In the genomic region with DNA sequence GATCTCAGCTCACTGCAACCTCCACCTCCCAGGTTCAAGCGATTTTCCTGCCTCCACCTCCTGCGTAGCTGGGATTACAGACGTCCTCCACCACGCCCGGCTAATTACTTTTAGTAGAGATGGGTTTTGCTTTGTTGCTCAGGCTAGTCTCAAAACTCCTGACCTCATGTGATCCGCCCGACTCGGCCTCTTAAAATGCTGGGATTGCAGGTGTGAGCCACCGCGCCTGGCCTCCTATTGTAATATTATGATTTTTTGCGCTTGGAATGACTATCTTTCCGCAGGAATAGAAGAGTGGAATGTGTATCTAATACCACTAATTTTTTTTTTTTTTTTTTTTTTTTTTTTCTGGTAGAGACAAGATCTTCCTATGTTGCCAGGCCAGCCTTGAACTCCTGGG, we compare ENCODE assay signal across 11 cellular contexts. TPM values are rescaled to one million over a fixed set of nuclear protein-coding genes. Genes with fewer than 3 reads are reported as not detected.
DNase-seq lines count a peak whose midpoint lies in the region; ATAC-seq, FAIRE-seq and TF ChIP-seq lines count a peak whose summit lies in the region.
"Had no signal": no experiment of that assay in that cellular context is flagged by ENCODE, and none has a peak within 500 bp of the region (broad histone marks: within the 10 kb centered on the region; RNA-seq: fewer than 3 reads in every experiment).

No MANE protein-coding gene starts in this region.

- no peak for TF ChIP-seq POLR2A in thyroid gland (IDR thresholded peaks at IDR 0.05)

- H3K4me1 Mint-ChIP-seq in activated T-cell treated with anti-CD3 and anti-CD28 coated beads, Interleukin-2, amount 50 U/mL, for 24 hours (ENCODE audit: low read depth): peaks cover 54% of the 10 kb centered on the region

- H3K36me3 ChIP-seq in left lung (no peaks in the 10 kb centered on the region), thyroid gland (no peaks in the 10 kb centered on the region)

- ATAC-seq in activated naive CD4-positive, alpha-beta T cell treated with anti-CD3 and anti-CD28 coated beads, Interleukin-2, amount 50 U/mL, for 72 hours: no peak
- ATAC-seq in left lung (no peak), GM18498 (IDR thresholded peaks at IDR 0.05; ENCODE audit: unreplicated experiment) (no peak), GM18873 (IDR thresholded peaks at IDR 0.05; ENCODE audit: low FRiP score, unreplicated experiment) (no peak)

- no peak for DNase-seq in activated T-cell treated with anti-CD3 and anti-CD28 coated beads, Interleukin-2, amount 50 U/mL, for 24 hours
- no peak for DNase-seq in activated T-cell treated with anti-CD3 and anti-CD28 coated beads, Interleukin-2, amount 50 U/mL, for 48 hours
- DNase-seq in activated naive CD4-positive, alpha-beta T cell treated with anti-CD3 and anti-CD28 coated beads, Interleukin-2, amount 50 U/mL, for 72 hours (ENCODE audit: low spot score in 2 of 2): no peak
- DNase-seq in left lung (no peak), thyroid gland (peak; percentile 9 to 11), HTR-8/SVneo (ENCODE audit: insufficient read length, low spot score) (no peak)
- DNase-seq: activated gamma-delta T cell, left colon, NCI-H2227 treated with DMSO at 0.1 percent for 48 hours had no signal

- H3K27ac ChIP-seq in left lung (peak overlapping the region; percentile 84 to 95), thyroid gland (peak overlapping the region; percentile 38 to 92 (median 87))

- H3K4me3 ChIP-seq in left lung: peak overlapping the region; percentile 69 to 97
- peak overlapping the region in 1 of 3 donors; percentile 84 for H3K4me3 ChIP-seq in thyroid gland (replicated peaks in 1 of 3)

- peak overlapping the region; percentile 94 for H3K27ac Mint-ChIP-seq in activated T-cell treated with anti-CD3 and anti-CD28 coated beads, Interleukin-2, amount 50 U/mL, for 24 hours
- H3K27ac Mint-ChIP-seq in activated naive CD4-positive, alpha-beta T cell treated with anti-CD3 and anti-CD28 coated beads, Interleukin-2, amount 50 U/mL, for 72 hours: peak overlapping the region; percentile 96 to 99

- H3K9me3 ChIP-seq in left lung: no peaks in the 10 kb centered on the region
- no peaks in the 10 kb centered on the region for H3K9me3 ChIP-seq in thyroid gland

- H3K27me3 ChIP-seq in left lung (no peaks in the 10 kb centered on the region), thyroid gland (no peaks in the 10 kb centered on the region)

- H3K4me3 Mint-ChIP-seq in activated T-cell treated with anti-CD3 and anti-CD28 coated beads, Interleukin-2, amount 50 U/mL, for 24 hours: peak overlapping the region; percentile 97

- peaks cover 43% of the 10 kb centered on the region for H3K36me3 Mint-ChIP-seq in activated T-cell treated with anti-CD3 and anti-CD28 coated beads, Interleukin-2, amount 50 U/mL, for 24 hours (ENCODE audit: low read depth)
- H3K36me3 Mint-ChIP-seq in activated naive CD4-positive, alpha-beta T cell treated with anti-CD3 and anti-CD28 coated beads, Interleukin-2, amount 50 U/mL, for 72 hours: peaks cover 9 to 11% of the 10 kb centered on the region in 2 donors

- peaks cover 3 to 48% of the 10 kb centered on the region in 2 donors for H3K4me1 ChIP-seq in left lung
- peaks cover 19 to 20% of the 10 kb centered on the region in 2 donors for H3K4me1 ChIP-seq in thyroid gland

- no peaks in the 10 kb centered on the region for H3K27me3 Mint-ChIP-seq in activated T-cell treated with anti-CD3 and anti-CD28 coated beads, Interleukin-2, amount 50 U/mL, for 24 hours

- WGBS in thyroid gland, 2 donors: 71 to 80% methylated on average over 12 of the region's 12 CpGs

- no peak for TF ChIP-seq CTCF in left lung (IDR thresholded peaks at IDR 0.05)
- no peak for TF ChIP-seq CTCF in thyroid gland (IDR thresholded peaks at IDR 0.05)

- H3K9me3 Mint-ChIP-seq in activated T-cell treated with anti-CD3 and anti-CD28 coated beads, Interleukin-2, amount 50 U/mL, for 24 hours: no peaks in the 10 kb centered on the region
- H3K9me3 Mint-ChIP-seq in activated naive CD4-positive, alpha-beta T cell treated with anti-CD3 and anti-CD28 coated beads, Interleukin-2, amount 50 U/mL, for 72 hours: no peaks in the 10 kb centered on the region

- intact Hi-C loops in left lung (cut with DNase I) (no loop called here), thyroid gland (cut with DNase I) (loop anchor here (5.0 kb wide), 2 partner anchors 63 to 412 kb away; a partner anchor contains a TSS)

- no peak for FAIRE-seq in HTR-8/SVneo (lab: Jason Lieb, UNC)

RNA-seq across cellular contexts. Expression of a gene that starts 1.8 kb away (rescaled TPM):
- 10 to 100 TPM; 39.7 to 78.1 TPM for total RNA-seq in activated naive CD4-positive, alpha-beta T cell treated with anti-CD3 and anti-CD28 coated beads, Interleukin-2, amount 50 U/mL, for 72 hours
- total RNA-seq in left lung (10 to 100 TPM; 81.0 to 93.9 TPM), thyroid gland (10 to 100 TPM; 51.2 to 75.9 (median 65.3) TPM)

Comparison
In these comparisons a context has a peak if more than half of its experiments do, and no peak if none do; other contexts are left out.
1. DNase-seq: peak in thyroid gland (2 of 2); none in activated T-cell treated with anti-CD3 and anti-CD28 coated beads, Interleukin-2, amount 50 U/mL, for 24 hours (single experiment), activated T-cell treated with anti-CD3 and anti-CD28 coated beads, Interleukin-2, amount 50 U/mL, for 48 hours (0 of 2), activated naive CD4-positive, alpha-beta T cell treated with anti-CD3 and anti-CD28 coated beads, Interleukin-2, amount 50 U/mL, for 72 hours (0 of 2), left lung (0 of 2) and HTR-8/SVneo (single experiment).